Comparison of ENCODE assay signal across 8 cellular contexts in genomic region chr16:67872631-67873434, GRCh38.
DNase-seq lines count a peak whose midpoint lies in the region; ATAC-seq and TF ChIP-seq lines count a peak whose summit lies in the region.

EDC4 (plus strand) TSS chr16:67873052; CDS start chr16:67873262, 210 bp downstream.

- CTCF ChIA-PET in AG04449 (lab: Yijun Ruan, JAX), result interaction anchor here (0.7 to 4.3 kb wide), 9 partner anchors 10 to 61 kb away, joined by 3 to 67 read pairs (median 5); partner anchors contain the start of gene NRN1L

- peak within 1 kb of the TSS; percentile 68 for H3K4me3 ChIP-seq in AG04449 (ENCODE audit: low read depth, low read length)
- H3K4me3 ChIP-seq in effector memory CD4-positive, alpha-beta T cell (ENCODE audit: insufficient read depth, low read depth, low read length, poor library complexity, severe bottlenecking), result peak within 1 kb of the TSS; percentile 89

- H3K27ac ChIP-seq in effector memory CD4-positive, alpha-beta T cell (ENCODE audit: insufficient read depth, low read length, poor library complexity, severe bottlenecking), result peak within 1 kb of the TSS; percentile 82

- DNase-seq in AG04449 (ENCODE audit: low read depth, low spot score), result peak; percentile 10
- peak; percentile 7 for DNase-seq in NK-92 (lab: John Stamatoyannopoulos, UW; ENCODE audit: unreplicated experiment)
- DNase-seq in activated CD8-positive, alpha-beta memory T cell treated with anti-CD3 and anti-CD28 coated beads for 4 hours (ENCODE audit: low read depth in 2 of 2), result peak; percentile 73 to 78
- DNase-seq in effector memory CD4-positive, alpha-beta T cell, result peak; percentile 74 to 82 (median 77)
- peak; percentile 73 for DNase-seq in medulla oblongata (ENCODE audit: extremely low spot score)
- peak; percentile 77 to 87 (median 78) for DNase-seq in stimulated activated CD4-positive, alpha-beta T cell treated with anti-CD3 and anti-CD28 coated beads, TNF-alpha, amount 100 ng/mL, for 48 hours (ENCODE audit: low read depth in 3 of 3)

- POLR2A ChIA-PET in AG04449 (lab: Yijun Ruan, JAX), result interaction anchor here (1.0 to 1.2 kb wide), 3 partner anchors 10 to 28 kb away, joined by 3 to 4 read pairs (median 3); no protein-coding TSS in a partner anchor

- peaks cover 36% of the 10 kb centered on the region for H3K36me3 ChIP-seq in effector memory CD4-positive, alpha-beta T cell (ENCODE audit: control insufficient read depth, insufficient read depth, low read length)

- H3K4me1 ChIP-seq in effector memory CD4-positive, alpha-beta T cell (ENCODE audit: control insufficient read depth, insufficient read depth, low read length, poor library complexity, severe bottlenecking), result peaks cover 32% of the 10 kb centered on the region

- TF ChIP-seq CTCF in AG04449 (IDR thresholded peaks at IDR 0.05; ENCODE audit: insufficient read depth, low read length, missing control alignments), result no peak

- no peaks in the 10 kb centered on the region for H3K27me3 ChIP-seq in effector memory CD4-positive, alpha-beta T cell (replicated peaks; ENCODE audit: control insufficient read depth, insufficient read depth, low read length, poor library complexity, severe bottlenecking)

- ATAC-seq in GM18520 (IDR thresholded peaks at IDR 0.05; ENCODE audit: unreplicated experiment) (peak; percentile 73), HG03066 (IDR thresholded peaks at IDR 0.05; ENCODE audit: low read depth, unreplicated experiment) (peak; percentile 63)

- no peaks in the 10 kb centered on the region for H3K9me3 ChIP-seq in effector memory CD4-positive, alpha-beta T cell (ENCODE audit: control insufficient read depth, low read length)

Comparison
In these comparisons a context has a peak if more than half of its experiments do, and no peak if none do; other contexts are left out.
1. Peak in every context shown above with its lines: DNase-seq, ATAC-seq, H3K4me3 ChIP-seq and H3K27ac ChIP-seq.
2. DNase-seq: peak in every context shown above with its lines; median percentile 78 in stimulated activated CD4-positive, alpha-beta T cell treated with anti-CD3 and anti-CD28 coated beads, TNF-alpha, amount 100 ng/mL, for 48 hours; 77 in effector memory CD4-positive, alpha-beta T cell; 76 in activated CD8-positive, alpha-beta memory T cell treated with anti-CD3 and anti-CD28 coated beads for 4 hours; 73 in medulla oblongata; 10 in AG04449; 7 in NK-92.